Comparison of ENCODE assay signal across 11 cellular contexts in the genomic region with DNA sequence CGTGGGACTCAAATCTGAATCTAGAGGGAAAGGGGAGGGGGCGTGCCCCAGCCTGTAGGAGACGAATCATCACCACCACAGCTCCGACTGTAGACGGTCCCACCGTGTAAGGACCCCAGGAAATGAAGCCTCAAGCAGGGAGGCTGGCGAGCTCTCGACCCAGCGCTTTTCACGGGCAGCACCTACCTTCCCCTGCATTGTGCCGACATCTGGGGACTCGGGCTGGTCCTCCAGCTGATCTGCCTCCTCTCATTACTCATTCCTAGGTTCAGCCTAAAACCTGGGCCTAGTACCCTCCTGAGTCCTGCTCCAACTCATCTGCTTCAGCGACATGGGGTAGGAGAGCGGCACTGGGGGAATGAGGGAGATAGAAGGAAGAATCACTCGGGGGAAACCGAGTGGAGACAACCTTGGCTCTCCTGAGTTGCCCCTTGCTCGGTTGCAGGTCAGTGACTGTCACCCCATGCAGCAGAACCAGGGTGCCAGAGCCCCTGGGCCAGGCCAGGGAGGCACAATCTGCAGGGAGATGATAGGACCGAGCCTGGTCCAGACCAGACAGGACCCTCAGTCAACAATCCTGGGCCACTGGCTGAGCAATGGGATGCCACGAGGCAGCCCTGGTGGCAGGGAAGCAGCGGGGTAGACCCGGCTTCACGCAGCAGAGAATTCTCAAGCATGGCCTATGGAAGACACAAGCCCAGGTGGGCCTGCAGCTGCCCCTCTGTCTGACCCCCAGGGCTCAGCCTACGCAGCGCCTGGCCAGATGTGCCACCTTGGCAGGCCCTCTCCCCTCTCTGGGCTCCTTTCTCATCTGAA. TPM values are rescaled to one million over a fixed set of nuclear protein-coding genes. Genes with fewer than 3 reads are reported as not detected.
DNase-seq lines count a peak whose midpoint lies in the region; ATAC-seq and TF ChIP-seq lines count a peak whose summit lies in the region.
"Had no signal": no experiment of that assay in that cellular context is flagged by ENCODE, and none has a peak within 500 bp of the region (broad histone marks: within the 10 kb centered on the region; RNA-seq: fewer than 3 reads in every experiment).

No MANE protein-coding gene starts in this region.

- H3K4me1 ChIP-seq in OCI-LY7 (ENCODE audit: insufficient read depth, low read length, poor library complexity, severe bottlenecking): peaks cover 11% of the 10 kb centered on the region
- H3K4me1 ChIP-seq in esophagus (ENCODE audit: control insufficient read depth in 2 of 2, insufficient read depth in 2 of 2, low read length in 1 of 2): peaks cover 32 to 54% of the 10 kb centered on the region in 2 donors

- DNase-seq in AG04449 (ENCODE audit: low read depth, low spot score) (no peak), OCI-LY7 (ENCODE audit: low spot score) (no peak), neural crest cell (ENCODE audit: low read depth, low spot score) (no peak), NCI-H2196 (lab: John Stamatoyannopoulos, UW; ENCODE audit: unreplicated experiment) (no peak), germinal center (ENCODE audit: low spot score) (no peak)
- DNase-seq: NK-92 treated with Interleukin-12 subunit alpha and Interleukin-12 subunit beta, amount 100 ng/mL, for 24 hours; stimulated activated CD4-positive, alpha-beta T cell treated with anti-CD3 and anti-CD28 coated beads, Interleukin-1b, Interleukin-23, amount 100 ng/mL, for 48 hours had no signal

- H3K4me3 Mint-ChIP-seq in neural crest cell: peak overlapping the region; percentile 88

- H3K27ac Mint-ChIP-seq in neural crest cell (ENCODE audit: unreplicated experiment): no peak overlapping the region

- no TSS peak for BruUV-seq in OCI-LY7 (replicated peaks; lab: Mats Ljungman, UMichigan)

- peaks cover 7% of the 10 kb centered on the region for H3K27me3 Mint-ChIP-seq in neural crest cell (ENCODE audit: low read depth)

- no peaks in the 10 kb centered on the region for H3K36me3 Mint-ChIP-seq in neural crest cell (ENCODE audit: low read depth)

- no peak for TF ChIP-seq CTCF in AG04449 (IDR thresholded peaks at IDR 0.05; ENCODE audit: insufficient read depth, low read length, missing control alignments)
- no peak for TF ChIP-seq CTCF in OCI-LY7 (conservative IDR thresholded peaks at IDR 0.05; ENCODE audit: low read length)
- no peak for TF ChIP-seq CTCF in neural crest cell (conservative IDR thresholded peaks at IDR 0.05)

- H3K27ac ChIP-seq in OCI-LY7 (ENCODE audit: low read depth, low read length, poor library complexity, severe bottlenecking) (no peak overlapping the region), esophagus (ENCODE audit: low read depth in 2 of 2, low read length in 1 of 2) (peak overlapping the region; percentile 83 to 87)

- H3K9me3 ChIP-seq in OCI-LY7 (ENCODE audit: low read length) (no peaks in the 10 kb centered on the region), esophagus (ENCODE audit: control insufficient read depth in 2 of 2, insufficient read depth in 1 of 2, low read depth in 1 of 2, low read length in 1 of 2) (no peaks in the 10 kb centered on the region)

- H3K27me3 ChIP-seq in esophagus (ENCODE audit: control insufficient read depth in 1 of 2, insufficient read depth in 2 of 2, low read length in 2 of 2): no peaks in the 10 kb centered on the region

- peak overlapping the region; percentile 42 for H3K4me3 ChIP-seq in AG04449 (ENCODE audit: low read depth, low read length)
- H3K4me3 ChIP-seq in OCI-LY7 (ENCODE audit: low read depth, low read length, poor library complexity, severe bottlenecking): peak overlapping the region; percentile 81
- peak overlapping the region in 1 of 2 donors; percentile 88 for H3K4me3 ChIP-seq in esophagus (ENCODE audit: low read depth in 1 of 2, low read length in 2 of 2)

- peak overlapping the region; percentile 51 for H3K4me2 ChIP-seq in OCI-LY7 (ENCODE audit: low read length)

- peaks cover 50% of the 10 kb centered on the region for H3K4me1 Mint-ChIP-seq in neural crest cell

- no peaks in the 10 kb centered on the region for H3K9me3 Mint-ChIP-seq in neural crest cell

- ATAC-seq in HG03039 (IDR thresholded peaks at IDR 0.05; ENCODE audit: unreplicated experiment): no peak
- ATAC-seq in GM18511 (IDR thresholded peaks at IDR 0.05; ENCODE audit: unreplicated experiment): no peak

- peak overlapping the region; percentile 44; the same call in 1 of the 2 replicates for H2AFZ ChIP-seq in OCI-LY7 (ENCODE audit: low read length)

- CTCF ChIA-PET in AG04449 (lab: Yijun Ruan, JAX): interaction anchor here (0.8 to 1.5 kb wide), 3 partner anchors 126 to 150 kb away, joined by 3 to 4 read pairs (median 4); no protein-coding TSS in a partner anchor
- CTCF ChIA-PET in OCI-LY7 (lab: Charles Lee; ENCODE audit: unreplicated experiment): no interaction called here

- WGBS in esophagus, 2 donors: 59% methylated on average over 24 of the region's 24 CpGs

- no peaks in the 10 kb centered on the region for H3K36me3 ChIP-seq in OCI-LY7 (ENCODE audit: insufficient read depth, low read length)
- peaks cover 0 to 3% of the 10 kb centered on the region in 2 donors for H3K36me3 ChIP-seq in esophagus (ENCODE audit: control insufficient read depth in 2 of 2, insufficient read depth in 2 of 2, low read length in 1 of 2)

- POLR2A ChIA-PET in AG04449 (lab: Yijun Ruan, JAX) (interaction anchor here (0.9 to 1.9 kb wide), 6 partner anchors 10 to 56 kb away, joined by 3 to 9 read pairs (median 3); no protein-coding TSS in a partner anchor), OCI-LY7 (lab: Charles Lee) (no interaction called here)

- no peaks in the 10 kb centered on the region for H3K9me2 ChIP-seq in OCI-LY7 (ENCODE audit: insufficient read depth, low read length)

- no peaks in the 10 kb centered on the region for H3K79me2 ChIP-seq in OCI-LY7 (ENCODE audit: insufficient read depth, low read depth, low read length)

- intact Hi-C loops in OCI-LY7 (cut with micrococcal nuclease; ENCODE audit: unreplicated experiment): no loop called here

- H4K20me1 ChIP-seq in OCI-LY7 (ENCODE audit: insufficient read depth, low read length): no peaks in the 10 kb centered on the region

RNA-seq across cellular contexts. Expression of gene BCAR1, which starts 0.8 kb away (rescaled TPM):
- 10.0 and 11.7 TPM in 2 replicates for total RNA-seq in OCI-LY7 (2014; rRNA removed; shearing (Covaris generic))
- total RNA-seq in OCI-LY7 (2022) (13.9 and 15.1 TPM in 2 replicates), neural crest cell (63.8 and 64.0 TPM in 2 replicates)
- 10 to 100 TPM; 20.2 to 25.7 TPM for polyA plus RNA-seq in esophagus

RNA-seq across cellular contexts. Expression of gene CTRB1, which starts 33.5 kb away (rescaled TPM):
- not detected in 2 replicates for total RNA-seq in OCI-LY7 (2014; rRNA removed; shearing (Covaris generic))
- not detected in 2 replicates for total RNA-seq in OCI-LY7 (2022)
- 1 to 10 TPM in 1 of 2 donors, under 1 TPM in 1; 0.34 to 2.0 TPM for polyA plus RNA-seq in esophagus
- not detected in 2 replicates for total RNA-seq in neural crest cell
- total RNA-seq: bronchial epithelial cell had no signal

RNA-seq across cellular contexts. Expression of gene CTRB2, which starts 45.3 kb away (rescaled TPM):
- total RNA-seq in OCI-LY7 (2014; rRNA removed; shearing (Covaris generic)): not detected in 2 replicates
- total RNA-seq in OCI-LY7 (2022) (not detected in 2 replicates), neural crest cell (not detected in 2 replicates)
- 1 to 10 TPM in 1 of 2 donors, under 1 TPM in 1; 0.35 to 1.7 TPM for polyA plus RNA-seq in esophagus
- total RNA-seq: bronchial epithelial cell had no signal
